Comparison of ENCODE assay signal across 22 cellular contexts in the genomic region with DNA sequence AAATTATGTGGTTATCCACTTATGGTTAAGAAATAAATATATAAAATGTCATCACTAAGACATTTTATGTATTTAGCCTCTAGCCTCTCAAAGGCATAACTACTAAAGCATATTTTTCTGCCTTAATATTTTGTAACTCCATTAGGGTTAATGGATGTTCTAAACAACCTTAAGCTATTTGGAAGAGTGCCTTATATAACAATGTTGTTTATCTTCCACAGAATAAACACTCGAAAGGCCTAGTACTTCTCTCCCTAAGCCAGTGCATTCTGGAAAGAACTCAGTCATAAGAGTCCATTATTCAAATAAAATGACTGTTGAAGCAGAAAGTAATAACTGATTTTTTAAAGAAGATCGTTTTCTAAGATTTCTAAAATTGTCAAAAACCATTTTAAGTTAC. TPM values are rescaled to one million over a fixed set of nuclear protein-coding genes. Genes with fewer than 3 reads are reported as not detected.
A peak's percentile ranks its signal among the peaks of the same experiment; 100 is the strongest.
DNase-seq lines count a peak whose midpoint lies in the region; ATAC-seq and TF ChIP-seq lines count a peak whose summit lies in the region.
"Had no signal": no experiment of that assay in that cellular context is flagged by ENCODE, and none has a peak within 500 bp of the region (broad histone marks: within the 10 kb centered on the region; RNA-seq: fewer than 3 reads in every experiment).

No MANE protein-coding gene starts in this region.

- H3K27me3 Mint-ChIP-seq in effector memory CD8-positive, alpha-beta T cell, result peaks cover 8 to 32% of the 10 kb centered on the region in 2 donors

- H3K9me3 Mint-ChIP-seq in effector memory CD8-positive, alpha-beta T cell, result no peaks in the 10 kb centered on the region
- H3K9me3 Mint-ChIP-seq: immature natural killer cell had no signal

- H3K9me3 ChIP-seq in hepatocyte (ENCODE audit: low read depth), result no peaks in the 10 kb centered on the region
- no peaks in the 10 kb centered on the region for H3K9me3 ChIP-seq in prostate gland
- H3K9me3 ChIP-seq: psoas muscle, SJCRH30 had no signal

- H3K36me3 ChIP-seq in hepatocyte (replicated peaks; ENCODE audit: insufficient read depth, low read depth), result no peaks in the 10 kb centered on the region
- no peaks in the 10 kb centered on the region for H3K36me3 ChIP-seq in prostate gland
- H3K36me3 ChIP-seq: SJCRH30 had no signal

- H3K36me3 Mint-ChIP-seq in effector memory CD8-positive, alpha-beta T cell (ENCODE audit: insufficient read depth), result no peaks in the 10 kb centered on the region
- H3K36me3 Mint-ChIP-seq: brain, immature natural killer cell had no signal

- H3K27me3 ChIP-seq in hepatocyte, result no peaks in the 10 kb centered on the region
- no peaks in the 10 kb centered on the region for H3K27me3 ChIP-seq in prostate gland (replicated peaks; ENCODE audit: insufficient read depth)
- H3K27me3 ChIP-seq: SJCRH30 had no signal

- 36% methylated on average over 2 of the region's 2 CpGs for WGBS in hepatocyte (ENCODE audit: low lambda C conversion rate, missing lambda C conversion rate)
- 30% methylated on average over 2 of the region's 2 CpGs for WGBS in prostate gland

- peak; percentile 52 for DNase-seq in DMS53 treated with DMSO at 0.1 percent for 48 hours (lab: John Stamatoyannopoulos, UW; ENCODE audit: unreplicated experiment)
- peak; percentile 61 for DNase-seq in LNCaP clone FGC (ENCODE audit: low read depth)
- no peak for DNase-seq in hepatocyte (ENCODE audit: low spot score)
- no peak for DNase-seq in prostate gland (ENCODE audit: low spot score)
- DNase-seq in GM10266 (ENCODE audit: extremely low spot score), result no peak
- DNase-seq in effector memory CD8-positive, alpha-beta T cell, result no peak
- DNase-seq: ACHN; activated gamma-delta T cell; effector CD4-positive, alpha-beta T cell; erythroblast; H7; hippocampal formation; immature natural killer cell; Kasumi-1; left ventricle myocardium superior; NCI-H187 treated with DMSO at 0.1 percent for 48 hours; NCI-H446 treated with DMSO at 0.1 percent for 48 hours; psoas muscle; SJCRH30 had no signal

- H3K27ac ChIP-seq in hepatocyte (peak overlapping the region; percentile 1), prostate gland (peak overlapping the region; percentile 7 to 41)
- H3K27ac ChIP-seq: psoas muscle, SJCRH30 had no signal

- H3K9me2 ChIP-seq in hepatocyte (replicated peaks; ENCODE audit: insufficient read depth), result no peaks in the 10 kb centered on the region

- no peak overlapping the region for H3K4me3 Mint-ChIP-seq in effector memory CD8-positive, alpha-beta T cell
- H3K4me3 Mint-ChIP-seq: brain, immature natural killer cell had no signal

- TF ChIP-seq POLR2A in prostate gland (IDR thresholded peaks at IDR 0.05), result no peak

- peaks cover 19% of the 10 kb centered on the region for H3K4me1 ChIP-seq in hepatocyte (ENCODE audit: insufficient read depth)
- H3K4me1 ChIP-seq in prostate gland (replicated peaks), result no peaks in the 10 kb centered on the region
- H3K4me1 ChIP-seq: psoas muscle had no signal

- H2AFZ ChIP-seq in hepatocyte, result no peak overlapping the region

- no peak overlapping the region for H3K27ac Mint-ChIP-seq in effector memory CD8-positive, alpha-beta T cell
- H3K27ac Mint-ChIP-seq: brain, immature natural killer cell had no signal

- H3K4me1 Mint-ChIP-seq in effector memory CD8-positive, alpha-beta T cell (ENCODE audit: low read depth in 2 of 2), result no peaks in the 10 kb centered on the region
- H3K4me1 Mint-ChIP-seq: immature natural killer cell had no signal

- TF ChIP-seq CTCF in LNCaP clone FGC (IDR thresholded peaks at IDR 0.05; ENCODE audit: control insufficient read depth, extremely low read depth, insufficient read depth) (no peak), hepatocyte (IDR thresholded peaks at IDR 0.05; ENCODE audit: poor library complexity) (no peak), prostate gland (IDR thresholded peaks at IDR 0.05) (no peak), GM10266 (IDR thresholded peaks at IDR 0.05; ENCODE audit: control insufficient read depth, insufficient read depth, low read depth, missing control alignments) (no peak)

- H3K4me3 ChIP-seq in LNCaP clone FGC (ENCODE audit: low read depth, low read length) (no peak overlapping the region), hepatocyte (no peak overlapping the region), prostate gland (no peak overlapping the region)
- H3K4me3 ChIP-seq: psoas muscle, SJCRH30 had no signal

- intact Hi-C loops in prostate gland (cut with DNase I), result no loop called here

- H3K79me2 ChIP-seq in hepatocyte, result no peaks in the 10 kb centered on the region

- no peak overlapping the region for H3K4me2 ChIP-seq in hepatocyte

- ATAC-seq in GM19397 (IDR thresholded peaks at IDR 0.05; ENCODE audit: unreplicated experiment) (no peak), HG03280 (IDR thresholded peaks at IDR 0.05; ENCODE audit: unreplicated experiment) (no peak)
- ATAC-seq in effector memory CD8-positive, alpha-beta T cell (replicated peaks), result no peak
- ATAC-seq: left ventricle myocardium superior, psoas muscle had no signal

- H4K20me1 ChIP-seq in hepatocyte (ENCODE audit: insufficient read depth, poor library complexity, severe bottlenecking), result no peaks in the 10 kb centered on the region

RNA-seq across cellular contexts. Expression of a gene that starts 15.0 kb away (rescaled TPM):
- total RNA-seq in hepatocyte (15.0 and 17.3 TPM in 2 replicates), prostate gland (10 to 100 TPM; 18.5 to 28.9 TPM)
- polyA plus RNA-seq in hepatocyte, result 5.1 and 5.7 TPM in 2 replicates

Comparison
In these comparisons a context has a peak if more than half of its experiments do, and no peak if none do; other contexts are left out.
1. DNase-seq: peak in DMS53 treated with DMSO at 0.1 percent for 48 hours (single experiment) and LNCaP clone FGC (single experiment); none in hepatocyte (single experiment), prostate gland (single experiment), GM10266 (single experiment) and effector memory CD8-positive, alpha-beta T cell (0 of 3).